14 cellular contexts compared by ENCODE assay signal in genomic region chr3:482479-482878, GRCh38.
A peak's percentile ranks its signal among the peaks of the same experiment; 100 is the strongest.
DNase-seq lines count a peak whose midpoint lies in the region; ATAC-seq and TF ChIP-seq lines count a peak whose summit lies in the region.
"Had no signal": no experiment of that assay in that cellular context is flagged by ENCODE, and none has a peak within 500 bp of the region (broad histone marks: within the 10 kb centered on the region; RNA-seq: fewer than 3 reads in every experiment).

No MANE protein-coding gene starts in this region.

- no peak overlapping the region for H3K4me2 ChIP-seq in OCI-LY1 (ENCODE audit: low read length)
- H3K4me2 ChIP-seq: A549 had no signal

- no peak for TF ChIP-seq EP300 in esophagus muscularis mucosa (IDR thresholded peaks at IDR 0.05)

- H3K27me3 ChIP-seq in left ventricle myocardium inferior (ENCODE audit: low read depth) = peaks cover 8% of the 10 kb centered on the region
- H3K27me3 ChIP-seq in OCI-LY1 (ENCODE audit: insufficient read depth, low read length) = no peaks in the 10 kb centered on the region
- H3K27me3 ChIP-seq in esophagus muscularis mucosa = no peaks in the 10 kb centered on the region
- no peaks in the 10 kb centered on the region for H3K27me3 ChIP-seq in Peyer's patch
- H3K27me3 ChIP-seq: BE2C had no signal

- no peaks in the 10 kb centered on the region for H3K9me2 ChIP-seq in OCI-LY1 (ENCODE audit: low read depth, low read length)

- intact Hi-C loops in left ventricle myocardium inferior (cut with micrococcal nuclease) (no loop called here), left ventricle myocardium superior (cut with micrococcal nuclease) (no loop called here), esophagus muscularis mucosa (cut with DNase I) (no loop called here)

- H3K36me3 ChIP-seq in left ventricle myocardium inferior (no peaks in the 10 kb centered on the region), OCI-LY1 (ENCODE audit: insufficient read depth, low read length) (no peaks in the 10 kb centered on the region), esophagus muscularis mucosa (no peaks in the 10 kb centered on the region), Peyer's patch (no peaks in the 10 kb centered on the region)
- H3K36me3 ChIP-seq: BE2C had no signal

- H3K9me3 ChIP-seq in left ventricle myocardium inferior (replicated peaks) (peaks cover 23% of the 10 kb centered on the region), OCI-LY1 (ENCODE audit: low read length) (no peaks in the 10 kb centered on the region), esophagus muscularis mucosa (peaks cover 0 to 12% (median 10%) of the 10 kb centered on the region in 4 donors), Peyer's patch (no peaks in the 10 kb centered on the region)
- H3K9me3 ChIP-seq: A549, BE2C had no signal

- no peak overlapping the region for H3K9ac ChIP-seq in OCI-LY1 (ENCODE audit: low read length)

- H3K4me1 ChIP-seq in left ventricle myocardium inferior (no peaks in the 10 kb centered on the region), OCI-LY1 (ENCODE audit: insufficient read depth, low read length, severe bottlenecking) (peaks cover 49% of the 10 kb centered on the region), esophagus muscularis mucosa (no peaks in the 10 kb centered on the region), Peyer's patch (no peaks in the 10 kb centered on the region)
- H3K4me1 ChIP-seq: A549, BE2C had no signal

- H3K79me2 ChIP-seq in OCI-LY1 (ENCODE audit: insufficient read depth, low read length) = no peaks in the 10 kb centered on the region

- no peaks in the 10 kb centered on the region for H3F3A ChIP-seq in OCI-LY1 (ENCODE audit: insufficient read depth, low read length)

- 94% methylated on average over 29 of the region's 32 CpGs for WGBS in esophagus muscularis mucosa

- H3K4me3 ChIP-seq in left ventricle myocardium inferior (no peak overlapping the region), OCI-LY1 (ENCODE audit: low read depth, low read length, poor library complexity, severe bottlenecking) (no peak overlapping the region), esophagus muscularis mucosa (no peak overlapping the region), Peyer's patch (no peak overlapping the region)
- H3K4me3 ChIP-seq: A549 had no signal

- peak overlapping the region; percentile 12 for H3K27ac ChIP-seq in left ventricle myocardium inferior (replicated peaks)
- peak overlapping the region; percentile 82 for H3K27ac ChIP-seq in OCI-LY1 (ENCODE audit: low read depth, low read length, poor library complexity, severe bottlenecking)
- no peak overlapping the region for H3K27ac ChIP-seq in esophagus muscularis mucosa (replicated peaks in 1 of 4)
- no peak overlapping the region for H3K27ac ChIP-seq in Peyer's patch
- H3K27ac ChIP-seq: A549, C4-2B had no signal

- no peak overlapping the region for H2AFZ ChIP-seq in OCI-LY1 (ENCODE audit: low read length)

- TF ChIP-seq CTCF in left ventricle myocardium inferior (IDR thresholded peaks at IDR 0.05; ENCODE audit: borderline replicate concordance) (no peak), OCI-LY1 (IDR thresholded peaks at IDR 0.05; ENCODE audit: low read length) (no peak), esophagus muscularis mucosa (IDR thresholded peaks at IDR 0.05) (no peak), Peyer's patch (IDR thresholded peaks at IDR 0.05) (no peak)

- no peak for ATAC-seq in left ventricle myocardium superior
- ATAC-seq: A549; CD8-positive, alpha-beta T cell had no signal

- no peak for TF ChIP-seq POLR2A in esophagus muscularis mucosa (IDR thresholded peaks at IDR 0.05; ENCODE audit: low read depth)
- TF ChIP-seq POLR2A in Peyer's patch (IDR thresholded peaks at IDR 0.05) = no peak

- H4K20me1 ChIP-seq in OCI-LY1 (ENCODE audit: insufficient read depth, low read length) = no peaks in the 10 kb centered on the region

- DNase-seq in left ventricle myocardium inferior (no peak), left ventricle myocardium superior (no peak), esophagus muscularis mucosa (ENCODE audit: extremely low spot score) (peak; percentile 24), middle frontal gyrus (ENCODE audit: extremely low spot score, low spot score) (no peak), Peyer's patch (no peak)
- DNase-seq: BE2C; CD8-positive, alpha-beta T cell; DND-41; GDM1; GOT3; H9 had no signal

Comparison
In these comparisons a context has a peak if more than half of its experiments do, and no peak if none do; other contexts are left out.
1. H3K27ac ChIP-seq: peak in left ventricle myocardium inferior (single experiment) and OCI-LY1 (single experiment); none in esophagus muscularis mucosa (0 of 4) and Peyer's patch (0 of 4).